ENCODE assay signal across 9 cellular contexts in the genomic region with DNA sequence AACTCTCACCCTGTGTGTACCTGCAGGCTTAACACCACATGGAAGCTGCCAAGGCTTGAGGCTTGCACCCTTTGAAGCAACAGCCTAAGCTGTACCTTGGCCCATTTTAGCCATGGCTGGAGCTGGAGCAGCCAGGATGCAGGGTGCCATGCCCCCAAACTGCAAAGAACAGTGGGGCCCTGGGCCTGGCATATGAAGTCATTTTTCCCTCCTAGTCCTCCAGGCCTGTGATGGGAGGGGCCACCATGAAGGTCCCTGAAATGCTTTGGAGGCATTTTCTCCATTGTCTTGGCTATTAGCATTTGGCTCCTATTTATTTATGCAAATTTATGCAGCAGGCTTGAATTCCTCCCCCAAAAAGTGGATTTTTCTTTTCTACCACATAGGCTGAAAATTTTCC.
"Had no signal": no experiment of that assay in that cellular context is flagged by ENCODE, and none has a peak within 500 bp of the region (broad histone marks: within the 10 kb centered on the region; RNA-seq: fewer than 3 reads in every experiment).

No MANE protein-coding gene starts in this region.

- DNase-seq: H9, HCEC 1CT, IMR-90, KBM-7 had no signal

- H3K4me2 ChIP-seq: GM23338, KMS-11 had no signal

- FAIRE-seq: H1, H54 had no signal

- ATAC-seq: GM23338 had no signal

- H3K4me3 ChIP-seq: GM23338 had no signal

- H3K9ac ChIP-seq: KMS-11 had no signal

- H3K27ac ChIP-seq: HL-60, KMS-11 had no signal

- H2AFZ ChIP-seq: GM23338 had no signal
